Comparison of ENCODE assay signal across 9 cellular contexts in the genomic region with DNA sequence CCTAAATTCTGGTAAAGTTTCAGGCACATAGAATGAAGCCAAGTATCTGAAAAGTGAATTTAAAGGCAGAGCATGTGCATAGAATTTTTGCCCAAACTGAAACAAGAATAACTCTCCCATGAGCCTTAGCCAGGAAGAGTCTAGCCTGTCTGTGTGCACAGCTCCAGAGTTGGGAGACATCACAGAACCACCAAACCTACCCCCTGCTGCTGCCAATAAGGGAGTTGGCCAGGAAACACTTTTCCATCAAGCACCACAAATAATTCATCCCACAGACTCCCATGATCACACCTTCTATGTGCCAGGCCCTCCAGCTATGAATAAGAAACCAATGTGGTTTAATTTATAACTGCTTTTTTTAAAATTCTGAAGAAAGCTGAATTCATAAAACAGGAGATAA. TPM values are rescaled to one million over a fixed set of nuclear protein-coding genes. Genes with fewer than 3 reads are reported as not detected.
"Had no signal": no experiment of that assay in that cellular context is flagged by ENCODE, and none has a peak within 500 bp of the region (broad histone marks: within the 10 kb centered on the region; RNA-seq: fewer than 3 reads in every experiment).

No MANE protein-coding gene starts in this region.

- H3K27ac ChIP-seq: GM23248 had no signal

- H2AFZ ChIP-seq: GM23248, GM23338 had no signal

- H3K4me2 ChIP-seq: GM23338 had no signal

- ATAC-seq: GM23338, HCT116 had no signal

- H3K9me3 ChIP-seq: HAP-1 had no signal

- H3K36me3 ChIP-seq: HAP-1 had no signal

- H3K9ac ChIP-seq: GM23248 had no signal

- DNase-seq: GM23248, GOT3, H7, H9, HCEC 1CT, HFFc6 had no signal

- H3K4me1 ChIP-seq: HAP-1 had no signal

- H3K4me3 ChIP-seq: GM23248, GM23338, HAP-1 had no signal

RNA-seq across cellular contexts. Expression of a gene that starts 27.0 kb away (rescaled TPM):
- total RNA-seq: H7 had no signal
- polyA plus RNA-seq: GM23338 had no signal
